In the genomic region with DNA sequence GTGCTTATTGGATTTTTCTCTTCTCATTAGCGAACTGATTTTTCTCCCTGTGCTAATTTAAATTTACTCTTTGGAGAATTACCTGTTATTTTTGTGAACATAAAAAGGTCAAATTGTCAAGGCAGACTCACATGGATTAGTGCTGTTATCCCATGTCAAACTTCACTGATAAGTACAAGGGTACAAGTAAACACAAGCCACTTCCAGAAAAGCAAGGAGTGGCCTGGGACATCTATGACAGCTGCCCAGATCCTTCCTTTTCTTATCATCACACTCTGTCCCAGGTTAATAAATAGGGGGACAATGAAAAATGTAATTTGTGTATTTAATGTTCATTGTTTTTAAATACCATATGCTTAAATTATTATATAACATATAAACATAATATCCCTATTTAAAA, we compare ENCODE assay signal across 16 cellular contexts.
DNase-seq lines count a peak whose midpoint lies in the region; ATAC-seq, FAIRE-seq and TF ChIP-seq lines count a peak whose summit lies in the region.
"Had no signal": no experiment of that assay in that cellular context is flagged by ENCODE, and none has a peak within 500 bp of the region (broad histone marks: within the 10 kb centered on the region; RNA-seq: fewer than 3 reads in every experiment).

No MANE protein-coding gene starts in this region.

- WGBS in endodermal cell (ENCODE audit: insufficient coverage in 1 of 2, insufficient read length in 1 of 2), 2 experiments: 100% methylated on average over 1 of the region's 1 CpG; no CpG with 5 or more reads in 1 of the 2 experiments
- WGBS in body of pancreas, 2 donors: 39 to 41% methylated on average over 1 of the region's 1 CpG

- peaks cover 16% of the 10 kb centered on the region for H3K9me3 ChIP-seq in endodermal cell (ENCODE audit: control insufficient read depth, low read length)
- no peaks in the 10 kb centered on the region for H3K9me3 ChIP-seq in cardiac muscle cell (ENCODE audit: low read depth)
- peaks cover 0 to 3% of the 10 kb centered on the region in 2 donors for H3K9me3 ChIP-seq in kidney (ENCODE audit: control insufficient read depth in 1 of 2, low read length in 2 of 2)
- peaks cover 0 to 7% (median 0%) of the 10 kb centered on the region in 5 donors for H3K9me3 ChIP-seq in subcutaneous abdominal adipose tissue (ENCODE audit: control insufficient read depth in 5 of 5, low read length in 5 of 5)
- H3K9me3 ChIP-seq in body of pancreas: no peaks in the 10 kb centered on the region
- H3K9me3 ChIP-seq: A549, BE2C had no signal

- H3K9me3 Mint-ChIP-seq in endodermal cell: peaks cover 18% of the 10 kb centered on the region
- H3K9me3 Mint-ChIP-seq in activated T-helper 2 cell treated with anti-CD3 and anti-CD28 coated beads, Interferon-gamma antibody, Interleukin-2, Interleukin-4, amounts not matched to agents 10 μg/mL and 5 μg/mL and 100 μg/mL, durations not matched to agents 14 hours and 24 hours and 36 hours: no peaks in the 10 kb centered on the region

- TF ChIP-seq CTCF in endodermal cell (conservative IDR thresholded peaks at IDR 0.05) (no peak), cardiac muscle cell (IDR thresholded peaks at IDR 0.05; ENCODE audit: low read depth, low read length) (no peak), kidney (IDR thresholded peaks at IDR 0.05; ENCODE audit: borderline replicate concordance, extremely low read depth, insufficient read depth) (no peak), body of pancreas (IDR thresholded peaks at IDR 0.05) (no peak)

- H3K4me1 Mint-ChIP-seq in endodermal cell: peaks cover 37% of the 10 kb centered on the region
- no peaks in the 10 kb centered on the region for H3K4me1 Mint-ChIP-seq in activated T-helper 2 cell treated with anti-CD3 and anti-CD28 coated beads, Interferon-gamma antibody, Interleukin-2, Interleukin-4, amounts not matched to agents 10 μg/mL and 5 μg/mL and 100 μg/mL, durations not matched to agents 14 hours and 24 hours and 36 hours (ENCODE audit: low read depth)
- H3K4me1 Mint-ChIP-seq: CD4-positive, alpha-beta memory T cell had no signal

- H3K9ac ChIP-seq in endodermal cell (ENCODE audit: extremely low read depth, low read length, poor library complexity, severe bottlenecking) (no peak overlapping the region), kidney (ENCODE audit: low read length in 2 of 2) (peak overlapping the region in 1 of 2 donors; percentile 60), subcutaneous abdominal adipose tissue (ENCODE audit: low read length in 5 of 5) (peak overlapping the region in 3 of 5 donors; percentile 11 to 92 (median 78))

- H3K27ac ChIP-seq in endodermal cell (ENCODE audit: low read depth, low read length) (no peak overlapping the region), cardiac muscle cell (peak overlapping the region; percentile 92), kidney (ENCODE audit: low read depth in 2 of 2, low read length in 2 of 2) (no peak overlapping the region), subcutaneous abdominal adipose tissue (ENCODE audit: low read depth, low read length) (peak overlapping the region; percentile 83), body of pancreas (no peak overlapping the region)
- H3K27ac ChIP-seq: A549, C4-2B, HL-60 had no signal

- H3K27ac Mint-ChIP-seq in endodermal cell: no peak overlapping the region
- no peak overlapping the region for H3K27ac Mint-ChIP-seq in activated T-helper 2 cell treated with anti-CD3 and anti-CD28 coated beads, Interferon-gamma antibody, Interleukin-2, Interleukin-4, amounts not matched to agents 10 μg/mL and 5 μg/mL and 100 μg/mL, durations not matched to agents 14 hours and 24 hours and 36 hours
- H3K27ac Mint-ChIP-seq: CD4-positive, alpha-beta memory T cell; GM23338 had no signal

- H3K4me3 ChIP-seq in endodermal cell (ENCODE audit: low read length) (peak overlapping the region; percentile 57), cardiac muscle cell (peak overlapping the region; percentile 13), kidney (ENCODE audit: low read length in 2 of 2) (peak overlapping the region; percentile 69 to 82), subcutaneous abdominal adipose tissue (ENCODE audit: low read depth in 1 of 5, low read length in 5 of 5) (peak overlapping the region in 4 of 5 donors; percentile 66 to 95 (median 81)), body of pancreas (no peak overlapping the region)
- H3K4me3 ChIP-seq: A549, GM23338 had no signal

- H3K36me3 ChIP-seq in endodermal cell (ENCODE audit: control insufficient read depth, insufficient read depth, low read length): no peaks in the 10 kb centered on the region
- H3K36me3 ChIP-seq in cardiac muscle cell: no peaks in the 10 kb centered on the region
- no peaks in the 10 kb centered on the region for H3K36me3 ChIP-seq in kidney (ENCODE audit: control insufficient read depth in 1 of 2, insufficient read depth in 2 of 2, low read length in 2 of 2)
- H3K36me3 ChIP-seq in subcutaneous abdominal adipose tissue (ENCODE audit: control insufficient read depth in 5 of 5, insufficient read depth in 5 of 5, low read length in 5 of 5): no peaks in the 10 kb centered on the region
- H3K36me3 ChIP-seq in body of pancreas (replicated peaks in 1 of 2; ENCODE audit: insufficient read depth in 1 of 2, low read depth in 2 of 2): no peaks in the 10 kb centered on the region
- H3K36me3 ChIP-seq: BE2C had no signal

- FAIRE-seq in kidney (lab: Jason Lieb, UNC): no peak
- FAIRE-seq: A549 had no signal

- ATAC-seq in body of pancreas: no peak
- ATAC-seq: A549, GM23338 had no signal

- H3K27me3 Mint-ChIP-seq in endodermal cell (ENCODE audit: insufficient read depth): no peaks in the 10 kb centered on the region
- H3K27me3 Mint-ChIP-seq in activated T-helper 2 cell treated with anti-CD3 and anti-CD28 coated beads, Interferon-gamma antibody, Interleukin-2, Interleukin-4, amounts not matched to agents 10 μg/mL and 5 μg/mL and 100 μg/mL, durations not matched to agents 14 hours and 24 hours and 36 hours (ENCODE audit: low read depth): no peaks in the 10 kb centered on the region
- H3K27me3 Mint-ChIP-seq: CD4-positive, alpha-beta memory T cell had no signal

- DNase-seq in endodermal cell (no peak), cardiac muscle cell (ENCODE audit: low read depth in 1 of 2, low spot score in 1 of 2) (no peak), kidney (no peak), body of pancreas (no peak), GM19238 (ENCODE audit: insufficient read length, low spot score) (no peak)
- DNase-seq in activated T-helper 2 cell treated with anti-CD3 and anti-CD28 coated beads, Interferon-gamma antibody, Interleukin-2, Interleukin-4, amounts not matched to agents 10 μg/mL and 5 μg/mL and 100 μg/mL, durations not matched to agents 14 hours and 24 hours and 36 hours (ENCODE audit: low spot score): no peak
- DNase-seq: BE2C; CD4-positive, alpha-beta memory T cell; DND-41; GF-D8; H7 had no signal

- peaks cover 10% of the 10 kb centered on the region for H3K36me3 Mint-ChIP-seq in endodermal cell (ENCODE audit: low read depth)
- no peaks in the 10 kb centered on the region for H3K36me3 Mint-ChIP-seq in activated T-helper 2 cell treated with anti-CD3 and anti-CD28 coated beads, Interferon-gamma antibody, Interleukin-2, Interleukin-4, amounts not matched to agents 10 μg/mL and 5 μg/mL and 100 μg/mL, durations not matched to agents 14 hours and 24 hours and 36 hours (ENCODE audit: low read depth)
- H3K36me3 Mint-ChIP-seq: CD4-positive, alpha-beta memory T cell had no signal

- TF ChIP-seq POLR2A in body of pancreas (IDR thresholded peaks at IDR 0.05): no peak

- intact Hi-C loops in kidney (cut with DNase I): no loop called here
- intact Hi-C loops in activated T-helper 2 cell treated with anti-CD3 and anti-CD28 coated beads, Interferon-gamma antibody, Interleukin-2, Interleukin-4, amounts not matched to agents 10 μg/mL and 5 μg/mL and 100 μg/mL, durations not matched to agents 14 hours and 24 hours and 36 hours (cut with micrococcal nuclease): no loop called here
- intact Hi-C loops in body of pancreas (cut with DNase I): no loop called here

- H3K27me3 ChIP-seq in endodermal cell (ENCODE audit: control insufficient read depth, insufficient read depth, low read length, poor library complexity, severe bottlenecking) (no peaks in the 10 kb centered on the region), cardiac muscle cell (no peaks in the 10 kb centered on the region), subcutaneous abdominal adipose tissue (ENCODE audit: control insufficient read depth in 5 of 5, insufficient read depth in 4 of 5, low read length in 5 of 5) (no peaks in the 10 kb centered on the region), body of pancreas (no peaks in the 10 kb centered on the region)
- H3K27me3 ChIP-seq: BE2C had no signal

- H3K4me1 ChIP-seq in endodermal cell (ENCODE audit: control insufficient read depth, insufficient read depth, low read length) (peaks cover 14% of the 10 kb centered on the region), cardiac muscle cell (ENCODE audit: low read depth) (peaks cover 18% of the 10 kb centered on the region), kidney (ENCODE audit: control insufficient read depth in 1 of 2, insufficient read depth in 1 of 2, low read depth in 1 of 2, low read length in 2 of 2) (no peaks in the 10 kb centered on the region), subcutaneous abdominal adipose tissue (ENCODE audit: control insufficient read depth in 5 of 5, insufficient read depth in 5 of 5, low read length in 5 of 5) (peaks cover 0 to 33% (median 7%) of the 10 kb centered on the region in 5 donors), body of pancreas (peaks cover 3% of the 10 kb centered on the region)
- H3K4me1 ChIP-seq: A549 had no signal

- H3K4me3 Mint-ChIP-seq in endodermal cell: no peak overlapping the region
- no peak overlapping the region for H3K4me3 Mint-ChIP-seq in activated T-helper 2 cell treated with anti-CD3 and anti-CD28 coated beads, Interferon-gamma antibody, Interleukin-2, Interleukin-4, amounts not matched to agents 10 μg/mL and 5 μg/mL and 100 μg/mL, durations not matched to agents 14 hours and 24 hours and 36 hours (ENCODE audit: low read depth)
- H3K4me3 Mint-ChIP-seq: CD4-positive, alpha-beta memory T cell; GM23338 had no signal

Comparison
In these comparisons a context has a peak if more than half of its experiments do, and no peak if none do; other contexts are left out.
1. H3K27ac ChIP-seq: peak in cardiac muscle cell (single experiment) and subcutaneous abdominal adipose tissue (single experiment); none in endodermal cell (single experiment), kidney (0 of 2) and body of pancreas (0 of 4).
2. H3K4me3 ChIP-seq: peak in endodermal cell (single experiment), cardiac muscle cell (single experiment), kidney (2 of 2) and subcutaneous abdominal adipose tissue (4 of 5); none in body of pancreas (0 of 2).